ENCODE assay signal across 13 cellular contexts in genomic region chr6:121764493-121764892, GRCh38.
DNase-seq lines count a peak whose midpoint lies in the region; ATAC-seq, FAIRE-seq and TF ChIP-seq lines count a peak whose summit lies in the region.
"Had no signal": no experiment of that assay in that cellular context is flagged by ENCODE, and none has a peak within 500 bp of the region (broad histone marks: within the 10 kb centered on the region; RNA-seq: fewer than 3 reads in every experiment).

No MANE protein-coding gene starts in this region.

- H3K9me3 ChIP-seq in stomach = no peaks in the 10 kb centered on the region
- no peaks in the 10 kb centered on the region for H3K9me3 ChIP-seq in esophagus muscularis mucosa

- H3K27ac ChIP-seq in stomach (no peak overlapping the region), esophagus muscularis mucosa (replicated peaks in 1 of 4) (no peak overlapping the region)

- H3K4me3 ChIP-seq in stomach (no peak overlapping the region), esophagus muscularis mucosa (no peak overlapping the region)

- no peaks in the 10 kb centered on the region for H3K27me3 ChIP-seq in stomach
- H3K27me3 ChIP-seq in esophagus muscularis mucosa = no peaks in the 10 kb centered on the region

- H3K36me3 ChIP-seq in stomach = no peaks in the 10 kb centered on the region
- H3K36me3 ChIP-seq in esophagus muscularis mucosa = no peaks in the 10 kb centered on the region

- TF ChIP-seq EP300 in stomach (IDR thresholded peaks at IDR 0.05) (no peak), esophagus muscularis mucosa (IDR thresholded peaks at IDR 0.05) (no peak)

- peak; percentile 35 for FAIRE-seq in GM18507 (lab: Jason Lieb, UNC)

- TF ChIP-seq POLR2A in stomach (IDR thresholded peaks at IDR 0.05) (no peak), esophagus muscularis mucosa (IDR thresholded peaks at IDR 0.05; ENCODE audit: low read depth) (no peak)

- ATAC-seq in GM19463 (IDR thresholded peaks at IDR 0.05; ENCODE audit: unreplicated experiment) (peak; percentile 91), HG02798 (IDR thresholded peaks at IDR 0.05; ENCODE audit: poor library complexity, unreplicated experiment) (peak; percentile 94), HG03354 (IDR thresholded peaks at IDR 0.05; ENCODE audit: poor library complexity, severe bottlenecking, unreplicated experiment) (peak; percentile 84)

- no peak for DNase-seq in GM18507 (ENCODE audit: extremely low spot score, insufficient read length, low read depth)
- no peak for DNase-seq in KBM-7
- no peak for DNase-seq in stomach
- no peak for DNase-seq in C1 segment of cervical spinal cord (lab: John Stamatoyannopoulos, UW)
- no peak for DNase-seq in esophagus muscularis mucosa (ENCODE audit: extremely low spot score)
- DNase-seq: Calu3, KG1, NCI-H187, NCI-H82, SHP77 had no signal

- no peaks in the 10 kb centered on the region for H3K4me1 ChIP-seq in stomach
- peaks cover 4 to 6% (median 5%) of the 10 kb centered on the region in 4 donors for H3K4me1 ChIP-seq in esophagus muscularis mucosa

- intact Hi-C loops in stomach (cut with DNase I; ENCODE audit: low total_unique reads) = no loop called here
- intact Hi-C loops in esophagus muscularis mucosa (cut with DNase I) = no loop called here

- in situ Hi-C loops in KBM-7 (cut with MboI; ENCODE audit: low pct_unique_long_range_greater_than_20kb, low sequenced_read_pairs) = no loop called here

- WGBS in stomach, 5 donors = 81 to 90% (median 84%) methylated on average over 3 of the region's 3 CpGs
- WGBS in esophagus muscularis mucosa = 86% methylated on average over 3 of the region's 3 CpGs

- TF ChIP-seq CTCF in stomach (IDR thresholded peaks at IDR 0.05) = no peak
- TF ChIP-seq CTCF in esophagus muscularis mucosa (IDR thresholded peaks at IDR 0.05) = no peak
